Comparison of ENCODE assay signal across 13 cellular contexts in genomic region chr4:79852305-79852730, GRCh38.
DNase-seq lines count a peak whose midpoint lies in the region; ATAC-seq, FAIRE-seq and TF ChIP-seq lines count a peak whose summit lies in the region.
"Had no signal": no experiment of that assay in that cellular context is flagged by ENCODE, and none has a peak within 500 bp of the region (broad histone marks: within the 10 kb centered on the region; RNA-seq: fewer than 3 reads in every experiment).

No MANE protein-coding gene starts in this region.

- H3K36me3 ChIP-seq in brain microvascular endothelial cell (replicated peaks), result no peaks in the 10 kb centered on the region
- H3K36me3 ChIP-seq in kidney (ENCODE audit: control insufficient read depth in 1 of 2, insufficient read depth in 2 of 2, low read length in 2 of 2), result no peaks in the 10 kb centered on the region
- H3K36me3 ChIP-seq in uterus, result no peaks in the 10 kb centered on the region

- peak overlapping the region; percentile 6 for H3K27ac Mint-ChIP-seq in activated naive CD8-positive, alpha-beta T cell
- no peak overlapping the region for H3K27ac Mint-ChIP-seq in activated naive CD8-positive, alpha-beta T cell treated with anti-CD3 and anti-CD28 coated beads, Interleukin-2, amount 50 U/mL, for 24 hours
- H3K27ac Mint-ChIP-seq: progenitor cell of endocrine pancreas had no signal

- intact Hi-C loops in kidney (cut with DNase I), result no loop called here
- intact Hi-C loops in uterus (cut with DNase I; ENCODE audit: low total_unique reads), result no loop called here

- no peak for TF ChIP-seq CTCF in brain microvascular endothelial cell (IDR thresholded peaks at IDR 0.05; ENCODE audit: low read depth, low read length, missing control alignments)
- no peak for TF ChIP-seq CTCF in kidney (IDR thresholded peaks at IDR 0.05; ENCODE audit: borderline replicate concordance, extremely low read depth, insufficient read depth)
- TF ChIP-seq CTCF in uterus (IDR thresholded peaks at IDR 0.05), result no peak

- no peak overlapping the region for H3K9ac ChIP-seq in kidney (ENCODE audit: low read length in 2 of 2)

- no peak for FAIRE-seq in kidney (lab: Jason Lieb, UNC)
- FAIRE-seq: bronchial epithelial cell had no signal

- in situ Hi-C loops in brain microvascular endothelial cell (cut with HindIII; ENCODE audit: low pct_ligation_motif_present, low sequenced_read_pairs), result no loop called here

- H3K27me3 ChIP-seq in brain microvascular endothelial cell (replicated peaks) (no peaks in the 10 kb centered on the region), uterus (no peaks in the 10 kb centered on the region)

- H3K9me3 Mint-ChIP-seq in activated naive CD8-positive, alpha-beta T cell (ENCODE audit: low read depth), result no peaks in the 10 kb centered on the region
- peaks cover 4% of the 10 kb centered on the region for H3K9me3 Mint-ChIP-seq in activated naive CD8-positive, alpha-beta T cell treated with anti-CD3 and anti-CD28 coated beads, Interleukin-2, amount 50 U/mL, for 24 hours

- no peak for TF ChIP-seq POLR2A in uterus (IDR thresholded peaks at IDR 0.05)

- no peak for ATAC-seq in activated naive CD8-positive, alpha-beta T cell treated with anti-CD3 and anti-CD28 coated beads, Interleukin-2, amount 50 U/mL, for 24 hours
- no peak for ATAC-seq in HG03342 (IDR thresholded peaks at IDR 0.05; ENCODE audit: unreplicated experiment)

- H3K27ac ChIP-seq in brain microvascular endothelial cell (peak overlapping the region; percentile 67), kidney (ENCODE audit: low read depth in 2 of 2, low read length in 2 of 2) (no peak overlapping the region), uterus (peak overlapping the region in 1 of 2 donors; percentile 9)

- H3K9me3 ChIP-seq in kidney (ENCODE audit: control insufficient read depth in 1 of 2, low read length in 2 of 2), result no peaks in the 10 kb centered on the region
- no peaks in the 10 kb centered on the region for H3K9me3 ChIP-seq in uterus

- no peak for DNase-seq in activated naive CD8-positive, alpha-beta T cell treated with anti-CD3 and anti-CD28 coated beads, Interleukin-2, amount 50 U/mL, for 24 hours
- DNase-seq in brain microvascular endothelial cell (peak; percentile 14), kidney (peak; percentile 57), uterus (peak; percentile 23 to 33), foreskin melanocyte (no peak), NCI-H2227 treated with DMSO at 0.1 percent for 48 hours (lab: John Stamatoyannopoulos, UW) (no peak)
- DNase-seq: ACHN, NCI-H1436, SHP77 treated with DMSO at 0.1 percent for 48 hours had no signal

- no peaks in the 10 kb centered on the region for H3K4me1 Mint-ChIP-seq in activated naive CD8-positive, alpha-beta T cell (ENCODE audit: low read depth)
- H3K4me1 Mint-ChIP-seq in activated naive CD8-positive, alpha-beta T cell treated with anti-CD3 and anti-CD28 coated beads, Interleukin-2, amount 50 U/mL, for 24 hours, result peaks cover 2% of the 10 kb centered on the region

- H3K4me3 Mint-ChIP-seq in activated naive CD8-positive, alpha-beta T cell, result no peak overlapping the region
- no peak overlapping the region for H3K4me3 Mint-ChIP-seq in activated naive CD8-positive, alpha-beta T cell treated with anti-CD3 and anti-CD28 coated beads, Interleukin-2, amount 50 U/mL, for 24 hours

- H3K4me1 ChIP-seq in kidney (ENCODE audit: control insufficient read depth in 1 of 2, insufficient read depth in 1 of 2, low read depth in 1 of 2, low read length in 2 of 2) (no peaks in the 10 kb centered on the region), uterus (no peaks in the 10 kb centered on the region)

- no peaks in the 10 kb centered on the region for H3K27me3 Mint-ChIP-seq in activated naive CD8-positive, alpha-beta T cell
- H3K27me3 Mint-ChIP-seq in activated naive CD8-positive, alpha-beta T cell treated with anti-CD3 and anti-CD28 coated beads, Interleukin-2, amount 50 U/mL, for 24 hours, result no peaks in the 10 kb centered on the region
- H3K27me3 Mint-ChIP-seq: progenitor cell of endocrine pancreas had no signal

- H3K36me3 Mint-ChIP-seq in activated naive CD8-positive, alpha-beta T cell, result no peaks in the 10 kb centered on the region
- H3K36me3 Mint-ChIP-seq in activated naive CD8-positive, alpha-beta T cell treated with anti-CD3 and anti-CD28 coated beads, Interleukin-2, amount 50 U/mL, for 24 hours (ENCODE audit: low read depth), result no peaks in the 10 kb centered on the region

- H3K4me3 ChIP-seq in brain microvascular endothelial cell (ENCODE audit: low read depth, low read length) (no peak overlapping the region), kidney (ENCODE audit: low read length in 2 of 2) (no peak overlapping the region), uterus (no peak overlapping the region)

Comparison
In these comparisons a context has a peak if more than half of its experiments do, and no peak if none do; other contexts are left out.
1. DNase-seq: peak in brain microvascular endothelial cell (single experiment), kidney (single experiment) and uterus (2 of 2); none in activated naive CD8-positive, alpha-beta T cell treated with anti-CD3 and anti-CD28 coated beads, Interleukin-2, amount 50 U/mL, for 24 hours (single experiment), foreskin melanocyte (single experiment) and NCI-H2227 treated with DMSO at 0.1 percent for 48 hours (single experiment).